In the genomic region with DNA sequence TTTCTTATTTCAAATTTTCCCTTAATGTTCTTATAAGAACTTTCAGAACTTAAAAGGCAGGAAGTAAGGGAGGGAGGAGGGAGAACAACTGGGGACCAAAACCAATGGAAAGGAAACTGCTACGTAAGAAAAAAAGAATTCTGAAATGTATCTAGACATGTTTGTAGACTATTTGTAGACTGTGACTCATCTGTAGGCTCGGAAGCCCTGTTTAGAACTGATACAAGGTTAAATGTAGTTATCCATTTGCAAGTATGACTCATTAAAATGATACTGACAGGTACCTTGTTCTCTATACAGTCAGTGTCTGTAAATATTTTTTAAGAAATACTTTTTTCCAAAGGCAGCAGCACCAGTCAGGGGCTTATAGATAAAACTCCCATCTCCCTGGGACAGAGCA, we compare ENCODE assay signal across 11 cellular contexts.
A peak's percentile ranks its signal among the peaks of the same experiment; 100 is the strongest.
DNase-seq lines count a peak whose midpoint lies in the region; ATAC-seq lines count a peak whose summit lies in the region.
"Had no signal": no experiment of that assay in that cellular context is flagged by ENCODE, and none has a peak within 500 bp of the region (broad histone marks: within the 10 kb centered on the region; RNA-seq: fewer than 3 reads in every experiment).

No MANE protein-coding gene starts in this region.

- ATAC-seq in GM21447 (IDR thresholded peaks at IDR 0.05; ENCODE audit: unreplicated experiment) (peak; percentile 100), HG03378 (IDR thresholded peaks at IDR 0.05; ENCODE audit: unreplicated experiment) (peak; percentile 100), GM19035 (IDR thresholded peaks at IDR 0.05; ENCODE audit: unreplicated experiment) (no peak)

- H3K27ac ChIP-seq in caudate nucleus (ENCODE audit: low read depth, low read length): peak overlapping the region; percentile 8
- H3K27ac ChIP-seq: right atrium auricular region had no signal

- DNase-seq in ELR (ENCODE audit: low read depth) (peak; percentile 28), caudate nucleus (lab: John Stamatoyannopoulos, UW) (peak in 5 of 61 donors; percentile 15 to 77 (median 56)), hippocampal formation (lab: John Stamatoyannopoulos, UW) (no peak), Ammon's horn (ENCODE audit: low spot score) (no peak), DMS153 treated with DMSO at 0.1 percent for 48 hours (lab: John Stamatoyannopoulos, UW; ENCODE audit: unreplicated experiment) (no peak)
- DNase-seq: activated CD4-positive, CD25-positive, alpha-beta regulatory T cell treated with anti-CD3 and anti-CD28 coated beads, Interleukin-2, amount 50 U/mL, for 72 hours; NCI-H774 had no signal
